Comparison of ENCODE assay signal across 1 cellular context in genomic region chr4:7777871-7778523, GRCh38.
TF ChIP-seq lines count a peak whose summit lies in the region.

No MANE protein-coding gene starts in this region.

TF ChIP-seq in H1, 55 proteins besides CTCF, POLR2A, EP300 and RAD21:
- TF ChIP-seq SIRT6 (IDR thresholded peaks at IDR 0.05; ENCODE audit: low read length) (no peak), SP4 (IDR thresholded peaks at IDR 0.05; ENCODE audit: low read length) (no peak), TAF1 (IDR thresholded peaks at IDR 0.05; ENCODE audit: low read depth, low read length) (no peak), CEBPB (IDR thresholded peaks at IDR 0.05; ENCODE audit: low read depth, low read length) (no peak), SRF (IDR thresholded peaks at IDR 0.05; ENCODE audit: low read depth, low read length) (no peak), EZH2 (IDR thresholded peaks at IDR 0.05; ENCODE audit: low read depth, low read length, severe bottlenecking) (no peak), SP2 (IDR thresholded peaks at IDR 0.05; ENCODE audit: low read length) (no peak), RXRA (IDR thresholded peaks at IDR 0.05; ENCODE audit: insufficient read depth, low read depth, low read length) (no peak), ATF2 (IDR thresholded peaks at IDR 0.05; ENCODE audit: low read length) (no peak), SP1 (IDR thresholded peaks at IDR 0.05; ENCODE audit: low read depth, low read length) (no peak), YY1 (IDR thresholded peaks at IDR 0.05; ENCODE audit: low read depth, low read length) (no peak)
